14 cellular contexts compared by ENCODE assay signal in the genomic region with DNA sequence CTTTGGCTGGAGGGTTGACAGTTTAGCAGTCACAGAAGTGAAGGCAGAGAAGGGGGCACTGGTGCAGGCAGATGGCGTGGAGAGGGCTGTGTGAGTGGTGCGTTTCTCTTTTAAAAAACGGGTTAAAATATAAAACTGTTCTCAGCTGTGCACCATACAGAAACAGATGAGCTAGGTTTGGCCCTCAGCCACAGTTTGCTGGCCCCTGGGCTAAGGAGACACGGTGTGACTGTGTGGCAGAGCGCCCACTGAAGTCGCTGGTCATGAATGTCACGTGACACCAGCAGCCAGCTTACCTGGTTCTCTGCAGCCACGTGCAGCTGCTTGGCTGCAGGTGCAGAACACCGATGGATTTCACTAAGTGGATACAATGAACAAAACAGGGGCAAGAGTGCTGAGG. TPM values are rescaled to one million over a fixed set of nuclear protein-coding genes. Genes with fewer than 3 reads are reported as not detected.
DNase-seq lines count a peak whose midpoint lies in the region; ATAC-seq and TF ChIP-seq lines count a peak whose summit lies in the region.
"Had no signal": no experiment of that assay in that cellular context is flagged by ENCODE, and none has a peak within 500 bp of the region (broad histone marks: within the 10 kb centered on the region; RNA-seq: fewer than 3 reads in every experiment).

No MANE protein-coding gene starts in this region.

- peak overlapping the region; percentile 40 to 66 for H3K27ac Mint-ChIP-seq in activated naive CD4-positive, alpha-beta T cell treated with anti-CD3 and anti-CD28 coated beads, Interleukin-2, amount 50 U/mL, for 72 hours
- H3K27ac Mint-ChIP-seq in dendritic cell treated with granulocyte-macrophage colony-stimulating factor and Interleukin-4, amounts not matched to agents 40 ng/mL and 50 ng/mL, for 4 days = peak overlapping the region; percentile 21
- H3K27ac Mint-ChIP-seq in stimulated activated naive B cell treated with anti-CD40 and anti-IgM and Interleukin-4, amounts not matched to agents 10 μg/mL and 1 μg/mL and 100 μg/mL, for 72 hours = peak overlapping the region; percentile 86
- no peak overlapping the region for H3K27ac Mint-ChIP-seq in WTC11

- POLR2A ChIA-PET in WTC11 (lab: Charles Lee) = no interaction called here

- intact Hi-C loops in dendritic cell treated with granulocyte-macrophage colony-stimulating factor and Interleukin-4, amounts not matched to agents 40 ng/mL and 50 ng/mL, for 4 days (cut with micrococcal nuclease) = no loop called here

- DNase-seq in activated naive CD4-positive, alpha-beta T cell treated with anti-CD3 and anti-CD28 coated beads, Interleukin-2, amount 50 U/mL, for 72 hours (ENCODE audit: low spot score in 2 of 2) = no peak
- DNase-seq in activated naive CD4-positive, alpha-beta T cell (lab: John Stamatoyannopoulos, UW) = no peak
- peak; percentile 55 for DNase-seq in NCI-H2196 treated with DMSO at 0.1 percent for 48 hours (lab: John Stamatoyannopoulos, UW; ENCODE audit: unreplicated experiment)
- DNase-seq in stimulated activated naive B cell treated with anti-CD40 and anti-IgM and Interleukin-4, amounts not matched to agents 10 μg/mL and 1 μg/mL and 100 μg/mL, for 72 hours = no peak
- DNase-seq in T1000 (lab: John Stamatoyannopoulos, UW) = no peak
- no peak for DNase-seq in WTC11 (ENCODE audit: low spot score)
- DNase-seq in HPDE6-E6E7 (ENCODE audit: extremely low spot score) = no peak
- DNase-seq: Karpas-422, MM.1S, NCI-H187 treated with DMSO at 0.1 percent for 48 hours, NCI-H510A treated with DMSO at 0.1 percent for 48 hours, Peyer's patch, Right ventricle myocardium superior had no signal

- H3K27me3 Mint-ChIP-seq in dendritic cell treated with granulocyte-macrophage colony-stimulating factor and Interleukin-4, amounts not matched to agents 40 ng/mL and 50 ng/mL, for 4 days = no peaks in the 10 kb centered on the region
- no peaks in the 10 kb centered on the region for H3K27me3 Mint-ChIP-seq in stimulated activated naive B cell treated with anti-CD40 and anti-IgM and Interleukin-4, amounts not matched to agents 10 μg/mL and 1 μg/mL and 100 μg/mL, for 72 hours
- H3K27me3 Mint-ChIP-seq in WTC11 (ENCODE audit: low read depth) = no peaks in the 10 kb centered on the region

- peaks cover 50% of the 10 kb centered on the region for H3K4me1 Mint-ChIP-seq in dendritic cell treated with granulocyte-macrophage colony-stimulating factor and Interleukin-4, amounts not matched to agents 40 ng/mL and 50 ng/mL, for 4 days (ENCODE audit: low read depth)
- peaks cover 17 to 50% of the 10 kb centered on the region in 2 donors for H3K4me1 Mint-ChIP-seq in stimulated activated naive B cell treated with anti-CD40 and anti-IgM and Interleukin-4, amounts not matched to agents 10 μg/mL and 1 μg/mL and 100 μg/mL, for 72 hours
- H3K4me1 Mint-ChIP-seq in WTC11 = 0 out of 2 replicates have a peak, but pooled peaks cover 1% of the 10 kb centered on the region

- H3K9me3 Mint-ChIP-seq in activated naive CD4-positive, alpha-beta T cell treated with anti-CD3 and anti-CD28 coated beads, Interleukin-2, amount 50 U/mL, for 72 hours = no peaks in the 10 kb centered on the region
- H3K9me3 Mint-ChIP-seq in dendritic cell treated with granulocyte-macrophage colony-stimulating factor and Interleukin-4, amounts not matched to agents 40 ng/mL and 50 ng/mL, for 4 days = no peaks in the 10 kb centered on the region
- H3K9me3 Mint-ChIP-seq in stimulated activated naive B cell treated with anti-CD40 and anti-IgM and Interleukin-4, amounts not matched to agents 10 μg/mL and 1 μg/mL and 100 μg/mL, for 72 hours = no peaks in the 10 kb centered on the region
- H3K9me3 Mint-ChIP-seq in WTC11 = peaks cover 4% of the 10 kb centered on the region; the same call in 1 of the 2 replicates

- peaks cover 23 to 30% of the 10 kb centered on the region in 2 donors for H3K36me3 Mint-ChIP-seq in activated naive CD4-positive, alpha-beta T cell treated with anti-CD3 and anti-CD28 coated beads, Interleukin-2, amount 50 U/mL, for 72 hours
- peaks cover 96% of the 10 kb centered on the region for H3K36me3 Mint-ChIP-seq in dendritic cell treated with granulocyte-macrophage colony-stimulating factor and Interleukin-4, amounts not matched to agents 40 ng/mL and 50 ng/mL, for 4 days (ENCODE audit: low read depth)
- H3K36me3 Mint-ChIP-seq in stimulated activated naive B cell treated with anti-CD40 and anti-IgM and Interleukin-4, amounts not matched to agents 10 μg/mL and 1 μg/mL and 100 μg/mL, for 72 hours = peaks cover 63 to 74% of the 10 kb centered on the region in 2 donors
- H3K36me3 Mint-ChIP-seq in WTC11 = peaks cover 76% of the 10 kb centered on the region

- H3K4me3 Mint-ChIP-seq in dendritic cell treated with granulocyte-macrophage colony-stimulating factor and Interleukin-4, amounts not matched to agents 40 ng/mL and 50 ng/mL, for 4 days = no peak overlapping the region
- no peak overlapping the region for H3K4me3 Mint-ChIP-seq in stimulated activated naive B cell treated with anti-CD40 and anti-IgM and Interleukin-4, amounts not matched to agents 10 μg/mL and 1 μg/mL and 100 μg/mL, for 72 hours
- H3K4me3 Mint-ChIP-seq in WTC11 = no peak overlapping the region

- no peak for TF ChIP-seq CTCF in WTC11 (IDR thresholded peaks at IDR 0.05)

- ATAC-seq in activated naive CD4-positive, alpha-beta T cell treated with anti-CD3 and anti-CD28 coated beads, Interleukin-2, amount 50 U/mL, for 72 hours = no peak
- ATAC-seq in stimulated activated naive B cell treated with anti-CD40 and anti-IgM and Interleukin-4, amounts not matched to agents 10 μg/mL and 1 μg/mL and 100 μg/mL, for 72 hours (replicated peaks) = no peak
- no peak for ATAC-seq in WTC11

- CTCF ChIA-PET in WTC11 (lab: Charles Lee) = interaction anchor here (0.8 to 2.3 kb wide), 2 partner anchors 29 to 109 kb away, joined by 3 to 7 read pairs; a partner anchor contains a TSS

TF ChIP-seq in WTC11, 78 proteins besides CTCF, POLR2A, EP300 and RAD21 (continues in another document):
- TF ChIP-seq, protein P1, sequence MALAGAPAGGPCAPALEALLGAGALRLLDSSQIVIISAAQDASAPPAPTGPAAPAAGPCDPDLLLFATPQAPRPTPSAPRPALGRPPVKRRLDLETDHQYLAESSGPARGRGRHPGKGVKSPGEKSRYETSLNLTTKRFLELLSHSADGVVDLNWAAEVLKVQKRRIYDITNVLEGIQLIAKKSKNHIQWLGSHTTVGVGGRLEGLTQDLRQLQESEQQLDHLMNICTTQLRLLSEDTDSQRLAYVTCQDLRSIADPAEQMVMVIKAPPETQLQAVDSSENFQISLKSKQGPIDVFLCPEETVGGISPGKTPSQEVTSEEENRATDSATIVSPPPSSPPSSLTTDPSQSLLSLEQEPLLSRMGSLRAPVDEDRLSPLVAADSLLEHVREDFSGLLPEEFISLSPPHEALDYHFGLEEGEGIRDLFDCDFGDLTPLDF (CRISPR knock-in tag; IDR thresholded peaks at IDR 0.05) = no peak
- TF ChIP-seq IRF2 (CRISPR knock-in tag; IDR thresholded peaks at IDR 0.05; ENCODE audit: borderline replicate concordance, low read depth) (no peak), ZNF396 (CRISPR knock-in tag; IDR thresholded peaks at IDR 0.05; ENCODE audit: borderline replicate concordance) (no peak), GABPB1 (CRISPR knock-in tag; IDR thresholded peaks at IDR 0.05) (no peak), SMAD3 (CRISPR knock-in tag; IDR thresholded peaks at IDR 0.05; ENCODE audit: borderline replicate concordance) (no peak), NFYB (CRISPR knock-in tag; conservative IDR thresholded peaks at IDR 0.05; ENCODE audit: low read depth) (no peak), ZBTB21 (CRISPR knock-in tag; IDR thresholded peaks at IDR 0.05; ENCODE audit: borderline replicate concordance) (no peak), MYBL2 (CRISPR knock-in tag; IDR thresholded peaks at IDR 0.05) (no peak), ZNF219 (CRISPR knock-in tag; IDR thresholded peaks at IDR 0.05; ENCODE audit: borderline replicate concordance) (no peak), SOX15 (CRISPR knock-in tag; IDR thresholded peaks at IDR 0.05) (no peak), SP1 (CRISPR knock-in tag; conservative IDR thresholded peaks at IDR 0.05) (no peak), ZNF263 (CRISPR knock-in tag; IDR thresholded peaks at IDR 0.05; ENCODE audit: low read depth) (no peak), ATF1 (CRISPR knock-in tag; IDR thresholded peaks at IDR 0.05) (no peak)
- TF ChIP-seq, protein P2, sequence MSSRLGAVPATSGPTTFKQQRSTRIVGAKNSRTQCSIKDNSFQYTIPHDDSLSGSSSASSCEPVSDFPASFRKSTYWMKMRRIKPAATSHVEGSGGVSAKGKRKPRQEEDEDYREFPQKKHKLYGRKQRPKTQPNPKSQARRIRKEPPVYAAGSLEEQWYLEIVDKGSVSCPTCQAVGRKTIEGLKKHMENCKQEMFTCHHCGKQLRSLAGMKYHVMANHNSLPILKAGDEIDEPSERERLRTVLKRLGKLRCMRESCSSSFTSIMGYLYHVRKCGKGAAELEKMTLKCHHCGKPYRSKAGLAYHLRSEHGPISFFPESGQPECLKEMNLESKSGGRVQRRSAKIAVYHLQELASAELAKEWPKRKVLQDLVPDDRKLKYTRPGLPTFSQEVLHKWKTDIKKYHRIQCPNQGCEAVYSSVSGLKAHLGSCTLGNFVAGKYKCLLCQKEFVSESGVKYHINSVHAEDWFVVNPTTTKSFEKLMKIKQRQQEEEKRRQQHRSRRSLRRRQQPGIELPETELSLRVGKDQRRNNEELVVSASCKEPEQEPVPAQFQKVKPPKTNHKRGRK (CRISPR knock-in tag; IDR thresholded peaks at IDR 0.05; ENCODE audit: borderline replicate concordance) = no peak
- TF ChIP-seq, protein P3, sequence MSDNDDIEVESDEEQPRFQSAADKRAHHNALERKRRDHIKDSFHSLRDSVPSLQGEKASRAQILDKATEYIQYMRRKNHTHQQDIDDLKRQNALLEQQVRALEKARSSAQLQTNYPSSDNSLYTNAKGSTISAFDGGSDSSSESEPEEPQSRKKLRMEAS (CRISPR knock-in tag; IDR thresholded peaks at IDR 0.05) = no peak

RNA-seq across cellular contexts. Expression of a gene that starts 7.5 kb away (rescaled TPM):
- total RNA-seq in activated naive CD4-positive, alpha-beta T cell treated with anti-CD3 and anti-CD28 coated beads, Interleukin-2, amount 50 U/mL, for 72 hours = 10 to 100 TPM; 15.3 to 15.5 TPM
- 16.0 to 17.1 TPM (median 16.8 TPM) in 3 replicates for total RNA-seq in WTC11 (2021)

RNA-seq across cellular contexts. Expression of a gene that starts 29.2 kb away (rescaled TPM):
- total RNA-seq in activated naive CD4-positive, alpha-beta T cell treated with anti-CD3 and anti-CD28 coated beads, Interleukin-2, amount 50 U/mL, for 72 hours = 10 to 100 TPM in 1 of 2 donors, 1 to 10 TPM in 1; 3.5 to 12.7 TPM
- total RNA-seq in WTC11 (2021) = 12.0 to 13.6 TPM (median 12.6 TPM) in 3 replicates
